ENCODE assay signal across 19 cellular contexts in the genomic region with DNA sequence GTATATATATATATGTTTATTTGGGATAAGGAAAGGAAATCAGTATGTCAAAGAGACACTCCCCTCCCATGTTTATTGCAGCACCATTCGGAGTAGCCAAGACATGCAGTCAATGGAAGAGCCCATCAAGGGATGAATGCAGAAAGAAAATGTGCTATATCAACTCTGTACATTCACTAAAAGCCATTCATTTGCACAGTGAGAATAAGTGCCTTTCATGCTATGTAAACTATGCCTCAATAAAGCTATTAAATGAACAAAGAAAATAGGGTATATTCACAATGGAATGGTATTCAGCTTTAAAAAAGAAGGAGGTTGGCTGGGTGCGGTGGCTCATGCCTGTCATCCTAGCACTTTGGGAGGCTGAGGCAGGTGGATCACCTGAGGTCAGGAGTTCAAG. TPM values are rescaled to one million over a fixed set of nuclear protein-coding genes. Genes with fewer than 3 reads are reported as not detected.
DNase-seq lines count a peak whose midpoint lies in the region; ATAC-seq and TF ChIP-seq lines count a peak whose summit lies in the region.
"Had no signal": no experiment of that assay in that cellular context is flagged by ENCODE, and none has a peak within 500 bp of the region (broad histone marks: within the 10 kb centered on the region; RNA-seq: fewer than 3 reads in every experiment).

No MANE protein-coding gene starts in this region.

- TF ChIP-seq CTCF in DND-41 (IDR thresholded peaks at IDR 0.05; ENCODE audit: borderline replicate concordance, extremely low read depth, low read length, poor library complexity, severe bottlenecking) (no peak), GM23338 (conservative IDR thresholded peaks at IDR 0.05; ENCODE audit: low read depth in 2 of 2) (no peak)

- H3K4me3 ChIP-seq in DND-41 (ENCODE audit: low read depth in 1 of 2, low read length in 2 of 2) (no peak overlapping the region), GM23338 (no peak overlapping the region)

- peaks cover 71% of the 10 kb centered on the region for H3K36me3 ChIP-seq in DND-41 (ENCODE audit: insufficient read depth, low read length)
- H3K36me3 ChIP-seq in GM23338 (ENCODE audit: insufficient read depth) = no peaks in the 10 kb centered on the region

- peaks cover 46% of the 10 kb centered on the region for H3K36me3 Mint-ChIP-seq in activated CD4-positive, alpha-beta T cell treated with anti-CD3 and anti-CD28 coated beads for 36 hours (ENCODE audit: low read depth)
- H3K36me3 Mint-ChIP-seq in activated naive CD8-positive, alpha-beta T cell = peaks cover 2% of the 10 kb centered on the region
- H3K36me3 Mint-ChIP-seq in immature natural killer cell = peaks cover 0 to 8% (median 4%) of the 10 kb centered on the region in 3 donors
- H3K36me3 Mint-ChIP-seq in GM23338 (ENCODE audit: low read depth) = peaks cover 4% of the 10 kb centered on the region; the same call in 1 of the 3 replicates

- peaks cover 23% of the 10 kb centered on the region for H3F3A ChIP-seq in GM23338 (replicated peaks; ENCODE audit: low read depth)

- H3K27ac Mint-ChIP-seq in activated CD4-positive, alpha-beta T cell treated with anti-CD3 and anti-CD28 coated beads for 36 hours = peak overlapping the region; percentile 66
- H3K27ac Mint-ChIP-seq in activated naive CD8-positive, alpha-beta T cell = peak overlapping the region; percentile 11
- H3K27ac Mint-ChIP-seq in immature natural killer cell (peak overlapping the region in 4 of 6 donors; percentile 15 to 74 (median 46)), GM23338 (no peak overlapping the region)

- H3K9me2 ChIP-seq in GM23338 (ENCODE audit: insufficient read depth) = no peaks in the 10 kb centered on the region

- H3K27me3 ChIP-seq in DND-41 (ENCODE audit: insufficient read depth, low read length, poor library complexity) = no peaks in the 10 kb centered on the region
- no peaks in the 10 kb centered on the region for H3K27me3 ChIP-seq in GM23338 (ENCODE audit: insufficient read depth)

- H3K27me3 Mint-ChIP-seq in activated CD4-positive, alpha-beta T cell treated with anti-CD3 and anti-CD28 coated beads for 36 hours = no peaks in the 10 kb centered on the region
- H3K27me3 Mint-ChIP-seq in activated naive CD8-positive, alpha-beta T cell = no peaks in the 10 kb centered on the region
- H3K27me3 Mint-ChIP-seq in immature natural killer cell (ENCODE audit: low read depth in 3 of 3) (peaks cover 0 to 2% (median 2%) of the 10 kb centered on the region in 3 donors), GM23338 (ENCODE audit: insufficient read depth, low read depth, poor library complexity) (peaks cover 7% of the 10 kb centered on the region)

- H4K20me1 ChIP-seq in DND-41 (ENCODE audit: insufficient read depth, low read length) (peaks cover 26% of the 10 kb centered on the region), GM23338 (replicated peaks; ENCODE audit: insufficient read depth) (no peaks in the 10 kb centered on the region)

- no peak for DNase-seq in activated CD4-positive, alpha-beta T cell treated with anti-CD3 and anti-CD28 coated beads for 36 hours
- DNase-seq in activated CD4-positive, alpha-beta T cell treated with anti-CD3 and anti-CD28 coated beads for 1 hour = no peak
- DNase-seq in DND-41 (no peak), immature natural killer cell (no peak), GM23338 (ENCODE audit: low spot score) (no peak), NCI-H146 treated with DMSO at 0.1 percent for 48 hours (lab: John Stamatoyannopoulos, UW; ENCODE audit: unreplicated experiment) (no peak)
- DNase-seq: DMS 273 treated with DMSO at 0.1 percent for 48 hours, KG1, NCI-H1092 treated with DMSO at 0.1 percent for 48 hours, NCI-H1694, NCI-H524, SHP77 treated with DMSO at 0.1 percent for 48 hours had no signal

- no peak overlapping the region for H2AFZ ChIP-seq in DND-41 (ENCODE audit: low read depth, low read length)
- no peak overlapping the region for H2AFZ ChIP-seq in GM23338

- CTCF ChIA-PET in activated CD4-positive, alpha-beta T cell treated with anti-CD3 and anti-CD28 coated beads for 36 hours (lab: Charles Lee) = no interaction called here

- H3K27ac ChIP-seq in DND-41 (ENCODE audit: low read length) (peak overlapping the region; percentile 93), GM23338 (ENCODE audit: low read depth) (no peak overlapping the region)
- H3K27ac ChIP-seq: 22Rv1, C4-2B had no signal

- H3K9me3 Mint-ChIP-seq in activated CD4-positive, alpha-beta T cell treated with anti-CD3 and anti-CD28 coated beads for 36 hours (ENCODE audit: low read depth) = no peaks in the 10 kb centered on the region
- H3K9me3 Mint-ChIP-seq in activated naive CD8-positive, alpha-beta T cell (ENCODE audit: low read depth) = no peaks in the 10 kb centered on the region
- no peaks in the 10 kb centered on the region for H3K9me3 Mint-ChIP-seq in immature natural killer cell
- no peaks in the 10 kb centered on the region for H3K9me3 Mint-ChIP-seq in GM23338

- peaks cover 73% of the 10 kb centered on the region for H3K4me1 Mint-ChIP-seq in activated CD4-positive, alpha-beta T cell treated with anti-CD3 and anti-CD28 coated beads for 36 hours
- H3K4me1 Mint-ChIP-seq in activated naive CD8-positive, alpha-beta T cell (ENCODE audit: low read depth) = peaks cover 72% of the 10 kb centered on the region
- H3K4me1 Mint-ChIP-seq in immature natural killer cell = peaks cover 41 to 64% of the 10 kb centered on the region in 2 donors
- peaks cover 39% of the 10 kb centered on the region for H3K4me1 Mint-ChIP-seq in GM23338

- intact Hi-C loops in activated CD4-positive, alpha-beta T cell treated with anti-CD3 and anti-CD28 coated beads for 36 hours (cut with DNase I, micrococcal nuclease) = loop anchor here (5.0 kb wide), 2 partner anchors 79 to 256 kb away; no protein-coding TSS in a partner anchor

- H3K9me3 ChIP-seq in DND-41 (ENCODE audit: insufficient read depth, low read length, severe bottlenecking) = no peaks in the 10 kb centered on the region

- H3K4me3 Mint-ChIP-seq in activated CD4-positive, alpha-beta T cell treated with anti-CD3 and anti-CD28 coated beads for 36 hours = no peak overlapping the region
- no peak overlapping the region for H3K4me3 Mint-ChIP-seq in activated naive CD8-positive, alpha-beta T cell
- H3K4me3 Mint-ChIP-seq in immature natural killer cell (no peak overlapping the region), GM23338 (no peak overlapping the region)

- H3K79me2 ChIP-seq in DND-41 (ENCODE audit: insufficient read depth, low read length) (peaks cover 100% of the 10 kb centered on the region), GM23338 (replicated peaks; ENCODE audit: insufficient read depth) (no peaks in the 10 kb centered on the region; the same call in 1 of the 2 replicates)

- peaks cover 100% of the 10 kb centered on the region for H3K4me1 ChIP-seq in DND-41 (ENCODE audit: insufficient read depth, low read length)
- peaks cover 22% of the 10 kb centered on the region; the same call in 1 of the 2 replicates for H3K4me1 ChIP-seq in GM23338 (ENCODE audit: insufficient read depth)

- no peak for ATAC-seq in activated CD4-positive, alpha-beta T cell treated with anti-CD3 and anti-CD28 coated beads for 36 hours
- ATAC-seq in DND-41 (ENCODE audit: insufficient read depth, low read depth) (no peak), GM21367 (IDR thresholded peaks at IDR 0.05; ENCODE audit: unreplicated experiment) (no peak), GM23338 (no peak)
- ATAC-seq: HepG2, Panc1 had no signal

- peak overlapping the region; percentile 58 for H3K4me2 ChIP-seq in DND-41 (ENCODE audit: insufficient read depth, low read length)
- H3K4me2 ChIP-seq in GM23338 = no peak overlapping the region

- H3K9ac ChIP-seq in DND-41 (ENCODE audit: low read depth, low read length) = no peak overlapping the region

- POLR2A ChIA-PET in activated CD4-positive, alpha-beta T cell treated with anti-CD3 and anti-CD28 coated beads for 36 hours (lab: Charles Lee) = no interaction called here

TF ChIP-seq in GM23338, 12 proteins besides CTCF, POLR2A, EP300 and RAD21 (continues in another document):
- no peak for TF ChIP-seq STAT1 (IDR thresholded peaks at IDR 0.05; ENCODE audit: unreplicated experiment)
- no peak for TF ChIP-seq ZNF331 (CRISPR knock-in tag; IDR thresholded peaks at IDR 0.05; ENCODE audit: low read depth)
- TF ChIP-seq EZH2 (IDR thresholded peaks at IDR 0.05; ENCODE audit: low read depth, unreplicated experiment) = no peak
- TF ChIP-seq ETS1 (IDR thresholded peaks at IDR 0.05) = no peak
- no peak for TF ChIP-seq EZH2phosphoT487 (IDR thresholded peaks at IDR 0.05; ENCODE audit: unreplicated experiment)
- TF ChIP-seq JUNB (IDR thresholded peaks at IDR 0.05; ENCODE audit: unreplicated experiment) = no peak
- TF ChIP-seq ZNF114 (CRISPR knock-in tag; IDR thresholded peaks at IDR 0.05) = no peak

RNA-seq across cellular contexts. Expression of gene CD99, which starts 20.3 kb away (rescaled TPM):
- total RNA-seq in activated CD4-positive, alpha-beta T cell treated with anti-CD3 and anti-CD28 coated beads for 36 hours = 100 to 1,000 TPM; 169 to 216 TPM
- polyA plus RNA-seq in immature natural killer cell (100 to 1,000 TPM; 479 to 672 (median 543) TPM), GM23338 (2016; fragmentation: Nextera tagmentation; extraction: Ambion mirVana) (43.1 and 43.7 TPM in 2 replicates)
- total RNA-seq in GM23338 (2014; rRNA removed; shearing (Covaris generic)) = 28.5 and 34.5 TPM in 2 replicates

RNA-seq across cellular contexts. Expression of gene XG, which starts 40.4 kb away (rescaled TPM):
- not detected for total RNA-seq in activated CD4-positive, alpha-beta T cell treated with anti-CD3 and anti-CD28 coated beads for 36 hours
- polyA plus RNA-seq in immature natural killer cell (not detected), GM23338 (2016; fragmentation: Nextera tagmentation; extraction: Ambion mirVana) (0.40 and 0.60 TPM in 2 replicates)
- 0.28 and 0.97 TPM in 2 replicates for total RNA-seq in GM23338 (2014; rRNA removed; shearing (Covaris generic))
- total RNA-seq: Daoy, HepG2 had no signal
- polyA plus RNA-seq: HepG2 had no signal
